ENCODE assay signal across 26 cellular contexts in the genomic region with DNA sequence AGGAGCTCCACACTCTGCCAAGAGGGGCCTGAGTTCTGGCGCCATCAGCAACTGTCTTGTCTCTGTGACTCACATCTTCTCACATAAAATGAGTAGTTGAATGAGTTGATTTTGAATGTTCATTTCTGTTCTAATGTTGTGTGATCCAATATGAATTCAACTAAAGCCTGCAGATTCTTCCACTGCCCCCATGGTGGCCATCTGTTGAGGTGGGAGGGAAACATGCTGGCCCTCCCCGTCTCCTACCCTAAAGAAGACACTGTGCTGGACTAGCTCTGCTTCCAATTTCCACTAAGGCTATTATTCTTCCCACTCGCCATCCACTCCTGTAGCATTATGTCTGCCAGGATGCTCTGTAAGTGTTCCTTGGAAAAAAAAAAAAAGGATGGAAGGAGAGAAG.
"Had no signal": no experiment of that assay in that cellular context is flagged by ENCODE, and none has a peak within 500 bp of the region (broad histone marks: within the 10 kb centered on the region; RNA-seq: fewer than 3 reads in every experiment).

No MANE protein-coding gene starts in this region.

- H3K36me3 Mint-ChIP-seq: naive thymus-derived CD4-positive, alpha-beta T cell; natural killer cell; neural progenitor cell; stimulated activated effector memory CD8-positive, alpha-beta T cell treated with anti-CD3 and anti-CD28 coated beads, Interleukin-12 subunit alpha, Interleukin-12 subunit beta, amount 100 ng/mL, for 72 hours; stimulated activated naive B cell treated with anti-CD40 and anti-IgM and Interleukin-4, amounts not matched to agents 10 μg/mL and 1 μg/mL and 100 μg/mL, for 72 hours; type B pancreatic cell had no signal

- H3K4me3 Mint-ChIP-seq: naive thymus-derived CD4-positive, alpha-beta T cell; natural killer cell; nephron; neural progenitor cell; stimulated activated effector memory CD8-positive, alpha-beta T cell treated with anti-CD3 and anti-CD28 coated beads, Interleukin-12 subunit alpha, Interleukin-12 subunit beta, amount 100 ng/mL, for 72 hours; stimulated activated naive B cell treated with anti-CD40 and anti-IgM and Interleukin-4, amounts not matched to agents 10 μg/mL and 1 μg/mL and 100 μg/mL, for 72 hours; stimulated activated naive CD8-positive, alpha-beta T cell treated with anti-CD3 and anti-CD28 coated beads, Interleukin-15, Interleukin-2, amounts not matched to agents 100 ng/mL and 50 ng/mL, for 24 hours; type B pancreatic cell had no signal

- H3K27ac Mint-ChIP-seq: naive thymus-derived CD4-positive, alpha-beta T cell; natural killer cell; nephron; neural progenitor cell; progenitor cell of endocrine pancreas; stimulated activated effector memory CD8-positive, alpha-beta T cell treated with anti-CD3 and anti-CD28 coated beads, Interleukin-12 subunit alpha, Interleukin-12 subunit beta, amount 100 ng/mL, for 72 hours; stimulated activated naive B cell treated with anti-CD40 and anti-IgM and Interleukin-4, amounts not matched to agents 10 μg/mL and 1 μg/mL and 100 μg/mL, for 72 hours; type B pancreatic cell had no signal

- H3K4me1 Mint-ChIP-seq: naive thymus-derived CD4-positive, alpha-beta T cell; natural killer cell; nephron; neural progenitor cell; stimulated activated effector memory CD8-positive, alpha-beta T cell treated with anti-CD3 and anti-CD28 coated beads, Interleukin-12 subunit alpha, Interleukin-12 subunit beta, amount 100 ng/mL, for 72 hours; stimulated activated naive B cell treated with anti-CD40 and anti-IgM and Interleukin-4, amounts not matched to agents 10 μg/mL and 1 μg/mL and 100 μg/mL, for 72 hours had no signal

- ATAC-seq: naive thymus-derived CD4-positive, alpha-beta T cell; natural killer cell; pancreas; psoas muscle; right cardiac atrium; right lobe of liver; stimulated activated effector memory CD8-positive, alpha-beta T cell treated with anti-CD3 and anti-CD28 coated beads, Interleukin-12 subunit alpha, Interleukin-12 subunit beta, amount 100 ng/mL, for 72 hours; stimulated activated naive B cell treated with anti-CD40 and anti-IgM and Interleukin-4, amounts not matched to agents 10 μg/mL and 1 μg/mL and 100 μg/mL, for 72 hours; upper lobe of right lung had no signal

- DNase-seq: naive thymus-derived CD4-positive, alpha-beta T cell; natural killer cell; pancreas; psoas muscle; right cardiac atrium; right lobe of liver; sigmoid colon; small intestine; stimulated activated CD4-positive, alpha-beta T cell treated with anti-CD3 and anti-CD28 coated beads, Interleukin-15, amount 100 ng/mL, for 24 hours; stimulated activated CD4-positive, alpha-beta T cell treated with anti-CD3 and anti-CD28 coated beads, Interleukin-2, amount 100 ng/mL, for 24 hours; stimulated activated CD4-positive, alpha-beta T cell treated with anti-CD3 and anti-CD28 coated beads, Interleukin-2, amount 100 ng/mL, for 48 hours; stimulated activated CD4-positive, alpha-beta T cell treated with anti-CD3 and anti-CD28 coated beads, Interleukin-4, amount 100 ng/mL, for 24 hours; stimulated activated naive B cell treated with anti-CD40 and anti-IgM and Interleukin-4, amounts not matched to agents 10 μg/mL and 1 μg/mL and 100 μg/mL, for 72 hours; stimulated activated naive CD4-positive, alpha-beta T cell treated with Interleukin-2 at 50 U/mL for 16 hours; stomach; testis; tibial artery; transverse colon; upper lobe of right lung; uterus had no signal

- H3K9me3 Mint-ChIP-seq: nephron; stimulated activated naive B cell treated with anti-CD40 and anti-IgM and Interleukin-4, amounts not matched to agents 10 μg/mL and 1 μg/mL and 100 μg/mL, for 72 hours; type B pancreatic cell had no signal
